ENCODE assay signal across 1 cellular context in genomic region chr22:40094449-40094848, GRCh38.
TF ChIP-seq lines count a peak whose summit lies in the region.

No MANE protein-coding gene starts in this region.

TF ChIP-seq in GM12878, 131 proteins besides CTCF, POLR2A, EP300 and RAD21 (continued from another document):
- TF ChIP-seq BHLHE40 (IDR thresholded peaks at IDR 0.05; ENCODE audit: borderline replicate concordance in 1 of 2, low read depth in 2 of 2, low read length in 1 of 2) (no peak), STAT3 (IDR thresholded peaks at IDR 0.05; ENCODE audit: low read depth, low read length) (no peak), CHD2 (IDR thresholded peaks at IDR 0.05; ENCODE audit: borderline replicate concordance, low read depth, low read length) (no peak)
TF ChIP-seq in GM12878: peak in this region for 0.
